12 cellular contexts compared by ENCODE assay signal in genomic region chr2:20207051-20207450, GRCh38. TPM values are rescaled to one million over a fixed set of nuclear protein-coding genes. Genes with fewer than 3 reads are reported as not detected.
DNase-seq lines count a peak whose midpoint lies in the region; ATAC-seq and TF ChIP-seq lines count a peak whose summit lies in the region.
"Had no signal": no experiment of that assay in that cellular context is flagged by ENCODE, and none has a peak within 500 bp of the region (broad histone marks: within the 10 kb centered on the region; RNA-seq: fewer than 3 reads in every experiment).

No MANE protein-coding gene starts in this region.

- POLR2A ChIA-PET in RWPE1 (lab: Yijun Ruan, JAX; ENCODE audit: low non-redundant PET): interaction anchor here (1.4 to 1.5 kb wide), 2 partner anchors 12 to 16 kb away, joined by 3 to 6 read pairs; no protein-coding TSS in a partner anchor

- TF ChIP-seq CTCF in RWPE1 (conservative IDR thresholded peaks at IDR 0.05; ENCODE audit: low read depth) (no peak), thyroid gland (IDR thresholded peaks at IDR 0.05) (no peak), left ventricle myocardium inferior (IDR thresholded peaks at IDR 0.05; ENCODE audit: borderline replicate concordance) (no peak)

- H3K27me3 ChIP-seq in thyroid gland (no peaks in the 10 kb centered on the region), left ventricle myocardium inferior (ENCODE audit: low read depth) (no peaks in the 10 kb centered on the region)
- H3K27me3 ChIP-seq: body of pancreas, MG63 had no signal

- H3K27me3 Mint-ChIP-seq in activated T-cell treated with anti-CD3 and anti-CD28 coated beads, Interleukin-2, amount 50 U/mL, for 4 hours (ENCODE audit: low read depth): no peaks in the 10 kb centered on the region

- DNase-seq in RWPE1 (ENCODE audit: low spot score) (no peak), thyroid gland (no peak), NCI-H128 (lab: John Stamatoyannopoulos, UW; ENCODE audit: unreplicated experiment) (no peak), NCI-H2107 treated with DMSO at 0.1 percent for 48 hours (lab: John Stamatoyannopoulos, UW; ENCODE audit: unreplicated experiment) (no peak), left ventricle myocardium inferior (no peak)
- no peak for DNase-seq in activated T-cell treated with anti-CD3 and anti-CD28 coated beads, Interleukin-2, amount 50 U/mL, for 4 hours
- DNase-seq: body of pancreas; MG63; stimulated activated CD4-positive, alpha-beta T cell treated with anti-CD3 and anti-CD28 coated beads, Interleukin-1b, Interleukin-23, amount 100 ng/mL, for 48 hours had no signal

- intact Hi-C loops in thyroid gland (cut with DNase I): no loop called here
- intact Hi-C loops in left ventricle myocardium inferior (cut with micrococcal nuclease): no loop called here

- no peak overlapping the region for H3K4me3 ChIP-seq in thyroid gland (replicated peaks in 1 of 3)
- no peak overlapping the region for H3K4me3 ChIP-seq in left ventricle myocardium inferior
- H3K4me3 ChIP-seq: body of pancreas, MG63 had no signal

- H3K4me1 Mint-ChIP-seq in activated T-cell treated with anti-CD3 and anti-CD28 coated beads, Interleukin-2, amount 50 U/mL, for 4 hours (ENCODE audit: low read depth): no peaks in the 10 kb centered on the region

- H3K4me1 ChIP-seq in thyroid gland: peaks cover 3 to 35% of the 10 kb centered on the region in 2 donors
- no peaks in the 10 kb centered on the region for H3K4me1 ChIP-seq in left ventricle myocardium inferior

- H3K9me3 Mint-ChIP-seq in activated T-cell treated with anti-CD3 and anti-CD28 coated beads, Interleukin-2, amount 50 U/mL, for 4 hours: no peaks in the 10 kb centered on the region
- H3K9me3 Mint-ChIP-seq: T-helper 2 cell treated with Interferon-gamma antibody and Interleukin-4, amounts not matched to agents 5 μg/mL and 100 μg/mL, for 36 hours had no signal

- CTCF ChIA-PET in RWPE1 (lab: Yijun Ruan, JAX): interaction anchor here (0.7 kb wide), 1 partner anchor 72 kb away, joined by 3 read pairs; no protein-coding TSS in a partner anchor

- H3K36me3 ChIP-seq in thyroid gland (no peaks in the 10 kb centered on the region), left ventricle myocardium inferior (no peaks in the 10 kb centered on the region)

- ATAC-seq in GM19025 (IDR thresholded peaks at IDR 0.05; ENCODE audit: low read depth, unreplicated experiment): peak; percentile 39
- ATAC-seq in HG02642 (IDR thresholded peaks at IDR 0.05; ENCODE audit: poor library complexity, unreplicated experiment): peak; percentile 52
- no peak for ATAC-seq in activated T-cell treated with anti-CD3 and anti-CD28 coated beads, Interleukin-2, amount 50 U/mL, for 4 hours
- ATAC-seq: body of pancreas had no signal

- no peak for TF ChIP-seq POLR2A in thyroid gland (IDR thresholded peaks at IDR 0.05)

- H3K36me3 Mint-ChIP-seq in activated T-cell treated with anti-CD3 and anti-CD28 coated beads, Interleukin-2, amount 50 U/mL, for 4 hours (ENCODE audit: insufficient read depth): no peaks in the 10 kb centered on the region

- H3K9me3 ChIP-seq in thyroid gland (no peaks in the 10 kb centered on the region), left ventricle myocardium inferior (replicated peaks) (no peaks in the 10 kb centered on the region)
- H3K9me3 ChIP-seq: body of pancreas, MG63 had no signal

- H3K27ac ChIP-seq in RWPE1 (peak overlapping the region; percentile 100), thyroid gland (peak overlapping the region in 2 of 3 donors; percentile 1 to 71), left ventricle myocardium inferior (replicated peaks) (no peak overlapping the region)

- H3K4me3 Mint-ChIP-seq in activated T-cell treated with anti-CD3 and anti-CD28 coated beads, Interleukin-2, amount 50 U/mL, for 4 hours: no peak overlapping the region
- H3K4me3 Mint-ChIP-seq: T-helper 2 cell treated with Interferon-gamma antibody and Interleukin-4, amounts not matched to agents 5 μg/mL and 100 μg/mL, for 36 hours had no signal

- 70 to 76% methylated on average over 4 to 5 of the region's 5 CpGs for WGBS in thyroid gland, 2 donors

RNA-seq across cellular contexts. Expression of gene SDC1, which starts 17.9 kb away (rescaled TPM):
- total RNA-seq in thyroid gland (10 to 100 TPM; 21.9 to 28.0 (median 24.7) TPM), left ventricle myocardium inferior (0.41 TPM)
- total RNA-seq in activated T-cell treated with anti-CD3 and anti-CD28 coated beads, Interleukin-2, amount 50 U/mL, for 4 hours: under 1 TPM; 0.33 to 0.73 (median 0.66) TPM

Comparison
In these comparisons a context has a peak if more than half of its experiments do, and no peak if none do; other contexts are left out.
1. ATAC-seq: peak in GM19025 (single experiment) and HG02642 (single experiment); none in activated T-cell treated with anti-CD3 and anti-CD28 coated beads, Interleukin-2, amount 50 U/mL, for 4 hours (0 of 2).
2. RNA of gene SDC1, which starts 17.9 kb away (total RNA-seq): 21.9 to 28.0 TPM in thyroid gland; 0.33 to 0.73 TPM in activated T-cell treated with anti-CD3 and anti-CD28 coated beads, Interleukin-2, amount 50 U/mL, for 4 hours and 0.41 TPM in left ventricle myocardium inferior (single experiment); every median in the first group is over 10 times any median in the second.